ENCODE assay signal across 2 cellular contexts in genomic region chr17:20118280-20118679, GRCh38.
TF ChIP-seq lines count a peak whose summit lies in the region.

No MANE protein-coding gene starts in this region.

TF ChIP-seq in A549, 52 proteins besides CTCF, POLR2A, EP300 and RAD21 (continued from another document):
- TF ChIP-seq KDM5A (IDR thresholded peaks at IDR 0.05) (no peak), HES2 (IDR thresholded peaks at IDR 0.05) (no peak), NPAS2 (CRISPR knock-in tag; IDR thresholded peaks at IDR 0.05; ENCODE audit: borderline replicate concordance) (no peak), RCOR1 (IDR thresholded peaks at IDR 0.05; ENCODE audit: low read depth, low read length) (no peak), RFX5 (IDR thresholded peaks at IDR 0.05) (no peak), BCL3 (IDR thresholded peaks at IDR 0.05) (no peak), POLR2AphosphoS2 (conservative IDR thresholded peaks at IDR 0.05; ENCODE audit: low read length) (no peak), ELK1 (IDR thresholded peaks at IDR 0.05; ENCODE audit: low read depth, low read length) (no peak), REST (IDR thresholded peaks at IDR 0.05) (no peak), HEYL (CRISPR knock-in tag; IDR thresholded peaks at IDR 0.05) (no peak), TFCP2L1 (CRISPR knock-in tag; IDR thresholded peaks at IDR 0.05) (no peak)

TF ChIP-seq in K562, 482 proteins besides CTCF, POLR2A, EP300 and RAD21 (continued from another document):
- no peak for TF ChIP-seq ZNF407 (IDR thresholded peaks at IDR 0.05; ENCODE audit: low read depth)
- TF ChIP-seq MLX (CRISPR knock-in tag; conservative IDR thresholded peaks at IDR 0.05), result no peak
- no peak for TF ChIP-seq ZNF232 (CRISPR knock-in tag; IDR thresholded peaks at IDR 0.05)
- TF ChIP-seq PKNOX1 (IDR thresholded peaks at IDR 0.05), result no peak
- no peak for TF ChIP-seq ATF4 (CRISPR knock-in tag; IDR thresholded peaks at IDR 0.05)
- no peak for TF ChIP-seq HES1 (IDR thresholded peaks at IDR 0.05; ENCODE audit: low read depth)
- TF ChIP-seq RBM25 (IDR thresholded peaks at IDR 0.05; ENCODE audit: low read depth, low read length, severe bottlenecking), result peak; percentile 59
- TF ChIP-seq DPF2 (IDR thresholded peaks at IDR 0.05), result no peak
- TF ChIP-seq STAG1 (CRISPR knock-in tag; IDR thresholded peaks at IDR 0.05; ENCODE audit: borderline replicate concordance), result no peak
- no peak for TF ChIP-seq MAX (CRISPR knock-in tag; IDR thresholded peaks at IDR 0.05)
- TF ChIP-seq ZHX1 (conservative IDR thresholded peaks at IDR 0.05; ENCODE audit: low read length), result no peak
- TF ChIP-seq CREB1 (IDR thresholded peaks at IDR 0.05), result no peak
- TF ChIP-seq CREB1 (CRISPR knock-in tag; IDR thresholded peaks at IDR 0.05), result no peak
- no peak for TF ChIP-seq FOXM1 (IDR thresholded peaks at IDR 0.05; ENCODE audit: low read depth)
- TF ChIP-seq FOXM1 (CRISPR knock-in tag; IDR thresholded peaks at IDR 0.05; ENCODE audit: low read depth), result no peak
